8 cellular contexts compared by ENCODE assay signal in the genomic region with DNA sequence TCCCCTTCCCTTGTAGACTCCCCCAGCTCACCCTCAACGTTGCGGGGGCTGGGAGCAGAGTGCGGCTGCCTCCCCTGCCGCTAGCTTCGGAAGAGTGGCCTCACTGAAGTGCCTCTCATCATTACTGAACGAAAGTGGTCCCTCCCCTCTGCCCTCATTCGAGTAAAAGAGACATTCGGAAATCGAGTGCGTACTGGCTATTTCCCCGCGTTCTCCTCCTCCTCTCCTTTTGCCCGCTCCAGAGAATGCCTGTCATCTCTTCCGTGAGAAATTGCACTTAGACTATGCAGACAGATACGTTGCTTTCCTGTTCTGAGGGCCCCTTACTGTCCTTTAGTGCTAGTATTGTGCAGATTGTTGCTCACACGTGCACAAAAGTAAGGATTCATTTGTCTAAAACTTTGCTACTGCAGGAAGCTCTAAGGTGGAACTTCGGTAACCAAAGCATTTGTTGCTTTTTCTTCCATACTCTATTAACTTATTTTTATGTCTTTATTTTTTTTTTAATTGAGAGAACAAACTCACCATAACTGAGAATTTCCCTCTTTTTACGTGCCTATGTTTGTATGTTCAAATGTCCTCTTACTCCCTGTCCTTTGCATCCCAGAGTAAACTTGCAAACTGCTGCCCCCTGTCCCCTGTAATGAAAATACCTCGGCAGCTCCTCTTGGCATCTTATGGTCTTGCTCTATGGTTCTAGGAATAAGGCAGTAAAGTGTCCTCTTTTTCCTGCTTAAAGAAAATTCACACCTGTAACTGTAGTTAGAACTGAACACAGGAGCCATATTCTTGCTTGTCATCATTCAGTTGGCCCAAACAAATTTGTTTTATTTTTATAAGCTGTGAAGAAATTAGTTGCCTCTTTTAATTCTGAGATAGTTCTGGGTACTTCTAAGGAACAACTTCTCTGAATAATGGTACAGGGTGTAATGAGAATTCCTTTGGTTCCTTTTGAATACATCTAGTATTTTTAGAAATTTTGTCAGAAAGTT. TPM values are rescaled to one million over a fixed set of nuclear protein-coding genes. Genes with fewer than 3 reads are reported as not detected.
DNase-seq lines count a peak whose midpoint lies in the region.

No MANE protein-coding gene starts in this region.

- peak overlapping the region; percentile 78 for H3K4me3 ChIP-seq in HAP-1
- peak overlapping the region; percentile 68 to 100 (median 95) for H3K4me3 ChIP-seq in skin epidermis

- H3K27me3 ChIP-seq in HAP-1 (ENCODE audit: low read depth) = no peaks in the 10 kb centered on the region

- H3K4me1 ChIP-seq in HAP-1 = peaks cover 15% of the 10 kb centered on the region

- DNase-seq in activated effector memory CD4-positive, alpha-beta T cell treated with anti-CD3 and anti-CD28 coated beads, Interleukin-2, amount 50 U/mL, for 16 hours = peak; percentile 71
- no peak for DNase-seq in activated effector memory CD4-positive, alpha-beta T cell treated with Interleukin-2 at 50 U/mL for 16 hours
- peak; percentile 65 to 75 for DNase-seq in HAP-1 (ENCODE audit: low spot score in 2 of 2)
- peak; percentile 81 for DNase-seq in M059J (ENCODE audit: low read depth)
- peak; percentile 75 for DNase-seq in SK-N-DZ (ENCODE audit: low spot score)
- peak; percentile 23 to 69 for DNase-seq in T47D (ENCODE audit: low read depth in 1 of 2, low spot score in 1 of 2)
- peak; percentile 60 for DNase-seq in iPS-NIHi7 (ENCODE audit: extremely low spot score)

- H3K27ac ChIP-seq in skin epidermis = peak overlapping the region; percentile 86 to 98 (median 94)

- H3K36me3 ChIP-seq in HAP-1 (replicated peaks) = peaks cover 17% of the 10 kb centered on the region

- H3K9me3 ChIP-seq in HAP-1 = no peaks in the 10 kb centered on the region

- in situ Hi-C loops in HAP-1 (cut with MboI; ENCODE audit: low sequenced_read_pairs) (no loop called here), T47D (cut with HindIII; ENCODE audit: low pct_unique_long_range_greater_than_20kb, low sequenced_read_pairs) (no loop called here)

RNA-seq across cellular contexts. Expression of a gene that starts 1.1 kb away (rescaled TPM):
- 17.5 and 26.7 TPM in 2 replicates for total RNA-seq in M059J (2014; rRNA removed; shearing (Covaris generic))
- 18.9 and 22.3 TPM in 2 replicates for polyA plus RNA-seq in SK-N-DZ (2014; cell fraction: cytosol; rRNA removed)
- polyA plus RNA-seq in SK-N-DZ (2014; cell fraction: nucleus; rRNA removed) = 43.6 and 47.6 TPM in 2 replicates
